Comparison of ENCODE assay signal across 7 cellular contexts in the genomic region with DNA sequence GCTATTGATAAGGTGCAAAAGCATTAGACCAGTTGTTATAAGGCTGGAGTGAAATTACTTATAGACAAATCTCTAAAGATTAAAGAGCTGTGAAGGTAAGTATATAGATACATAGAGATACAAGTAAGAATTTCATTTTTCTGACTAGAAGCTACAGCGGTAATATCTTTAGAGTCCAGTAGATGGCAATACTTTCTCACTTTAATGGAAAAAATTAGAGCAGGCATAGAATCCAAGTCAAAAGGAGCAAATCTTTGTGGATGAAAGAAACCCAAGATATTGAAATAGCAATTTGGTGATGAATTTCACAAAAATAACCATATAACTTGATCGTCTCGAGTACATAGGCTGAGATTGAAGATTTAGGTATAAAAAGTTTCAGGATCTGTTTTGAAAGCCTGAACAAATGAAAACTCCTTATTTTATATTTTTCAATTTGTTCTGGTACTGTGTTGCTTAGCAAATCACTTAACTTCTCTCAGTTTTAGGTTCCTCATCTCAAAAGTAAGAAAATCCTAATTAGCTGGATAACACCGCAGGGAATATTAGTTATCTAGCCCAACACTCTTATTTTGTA.
DNase-seq lines count a peak whose midpoint lies in the region; ATAC-seq and TF ChIP-seq lines count a peak whose summit lies in the region.

No MANE protein-coding gene starts in this region.

- H3K4me1 ChIP-seq in gastroesophageal sphincter: peaks cover 0 to 35% (median 12%) of the 10 kb centered on the region in 3 donors
- H3K4me1 ChIP-seq in sigmoid colon: peaks cover 0 to 30% (median 23%) of the 10 kb centered on the region in 4 donors

- TF ChIP-seq CTCF in GM06990 (IDR thresholded peaks at IDR 0.05; ENCODE audit: insufficient read depth, low read length, poor library complexity, severe bottlenecking) (peak; percentile 49), SU-DHL-6 (IDR thresholded peaks at IDR 0.05; ENCODE audit: insufficient read depth, low read length, poor library complexity, severe bottlenecking) (peak; percentile 63), gastroesophageal sphincter (IDR thresholded peaks at IDR 0.05) (peak; percentile 70 to 81 (median 74)), sigmoid colon (IDR thresholded peaks at IDR 0.05) (peak; percentile 47 to 74 (median 71))

- TF ChIP-seq POLR2A in gastroesophageal sphincter (IDR thresholded peaks at IDR 0.05): no peak
- no peak for TF ChIP-seq POLR2A in sigmoid colon (IDR thresholded peaks at IDR 0.05)

- H3K4me3 ChIP-seq in GM06990 (replicated peaks; ENCODE audit: low read depth, low read length) (no peak overlapping the region), SU-DHL-6 (ENCODE audit: insufficient read depth, low read length, poor library complexity, severe bottlenecking) (no peak overlapping the region), gastroesophageal sphincter (no peak overlapping the region), sigmoid colon (no peak overlapping the region)

- WGBS in gastroesophageal sphincter (ENCODE audit: low coverage in 1 of 2), 2 donors: 18 to 27% methylated on average over 4 of the region's 4 CpGs
- 30 to 50% methylated on average over 4 of the region's 4 CpGs for WGBS in sigmoid colon, 2 donors

- no peaks in the 10 kb centered on the region for H3K9me3 ChIP-seq in SU-DHL-6 (ENCODE audit: insufficient read depth, low read length)
- H3K9me3 ChIP-seq in gastroesophageal sphincter: no peaks in the 10 kb centered on the region
- H3K9me3 ChIP-seq in sigmoid colon: no peaks in the 10 kb centered on the region

- peaks cover 29% of the 10 kb centered on the region; the same call in 1 of the 2 replicates for H3K79me2 ChIP-seq in SU-DHL-6 (ENCODE audit: insufficient read depth, low read length)

- no peaks in the 10 kb centered on the region for H3K27me3 ChIP-seq in GM06990 (replicated peaks; ENCODE audit: control insufficient read depth, insufficient read depth, low read length)
- no peaks in the 10 kb centered on the region for H3K27me3 ChIP-seq in SU-DHL-6 (ENCODE audit: low read length)
- no peaks in the 10 kb centered on the region for H3K27me3 ChIP-seq in gastroesophageal sphincter
- no peaks in the 10 kb centered on the region for H3K27me3 ChIP-seq in sigmoid colon

- H3K36me3 ChIP-seq in GM06990 (ENCODE audit: control insufficient read depth, insufficient read depth, low read length) (peaks cover 2% of the 10 kb centered on the region), SU-DHL-6 (ENCODE audit: low read length) (no peaks in the 10 kb centered on the region), gastroesophageal sphincter (peaks cover 0 to 13% of the 10 kb centered on the region in 2 donors), sigmoid colon (peaks cover 0 to 4% (median 0%) of the 10 kb centered on the region in 4 donors)

- ATAC-seq in gastroesophageal sphincter: no peak

- H4K20me1 ChIP-seq in SU-DHL-6 (ENCODE audit: low read depth, low read length): 0 out of 2 replicates have a peak, but pooled peaks cover 3% of the 10 kb centered on the region

- intact Hi-C loops in sigmoid colon (cut with DNase I): loop anchor here (1.0 to 2.0 kb wide), 3 partner anchors 255 to 422 kb away; a partner anchor contains a TSS

- no peak overlapping the region for H2AFZ ChIP-seq in SU-DHL-6 (ENCODE audit: low read depth, low read length, severe bottlenecking)

- H3F3A ChIP-seq in SU-DHL-6 (ENCODE audit: insufficient read depth): peaks cover 28% of the 10 kb centered on the region

- H3K27ac ChIP-seq in SU-DHL-6 (ENCODE audit: low read depth, low read length) (peak overlapping the region; percentile 1; the same call in 1 of the 2 replicates), gastroesophageal sphincter (no peak overlapping the region), sigmoid colon (no peak overlapping the region)

- DNase-seq in GM06990 (ENCODE audit: extremely low read depth, insufficient read length) (no peak), MV-4-11 (lab: John Stamatoyannopoulos, UW) (peak; percentile 33), sigmoid colon (no peak), nucleus accumbens (lab: John Stamatoyannopoulos, UW) (no peak)
- no peak for DNase-seq in activated CD4-positive, alpha-beta T cell treated with anti-CD3 and anti-CD28 coated beads for 4 hours

- no peak overlapping the region for H3K4me2 ChIP-seq in SU-DHL-6 (ENCODE audit: low read depth, low read length, poor library complexity, severe bottlenecking)

- H3K9ac ChIP-seq in SU-DHL-6 (ENCODE audit: low read length): no peak overlapping the region

- H3K9me2 ChIP-seq in SU-DHL-6 (replicated peaks; ENCODE audit: insufficient read depth, low read length): no peaks in the 10 kb centered on the region

- no peak for TF ChIP-seq EP300 in gastroesophageal sphincter (IDR thresholded peaks at IDR 0.05)
- TF ChIP-seq EP300 in sigmoid colon (IDR thresholded peaks at IDR 0.05): no peak
